Comparison of ENCODE assay signal across 32 cellular contexts in genomic region chr11:25252854-25253253, GRCh38.
DNase-seq lines count a peak whose midpoint lies in the region; ATAC-seq and TF ChIP-seq lines count a peak whose summit lies in the region.
"Had no signal": no experiment of that assay in that cellular context is flagged by ENCODE, and none has a peak within 500 bp of the region (broad histone marks: within the 10 kb centered on the region; RNA-seq: fewer than 3 reads in every experiment).

No MANE protein-coding gene starts in this region.

- H3K79me2 ChIP-seq in PC-3 (ENCODE audit: low read length) = no peaks in the 10 kb centered on the region

- H3K9me3 ChIP-seq in PC-3 (ENCODE audit: low read length) = no peaks in the 10 kb centered on the region
- H3K9me3 ChIP-seq: A549; BE2C; BLaER1; BLaER1 treated with 17β-estradiol and CSF1 and Interleukin-3, amounts not matched to agents 10 nM and 100 nM; Caco-2 had no signal

- POLR2A ChIA-PET in PC-3 (lab: Charles Lee; ENCODE audit: unreplicated experiment) = no interaction called here

- no TSS peak for BruUV-seq in PC-3 (replicated peaks; lab: Mats Ljungman, UMichigan)

- no peaks in the 10 kb centered on the region for H4K20me1 ChIP-seq in PC-3 (ENCODE audit: low read length)
- H4K20me1 ChIP-seq: BLaER1; BLaER1 treated with 17β-estradiol and CSF1 and Interleukin-3, amounts not matched to agents 10 nM and 100 nM had no signal

- H3K4me3 ChIP-seq in LNCaP clone FGC (ENCODE audit: low read depth, low read length) = no peak overlapping the region
- H3K4me3 ChIP-seq in PC-3 (ENCODE audit: low read length) = no peak overlapping the region
- H3K4me3 ChIP-seq: A549; BLaER1; BLaER1 treated with 17β-estradiol and CSF1 and Interleukin-3, amounts not matched to agents 10 nM and 100 nM had no signal

- CTCF ChIA-PET in PC-3 (lab: Charles Lee) = no interaction called here

- TF ChIP-seq CTCF in 22Rv1 (IDR thresholded peaks at IDR 0.05) = no peak
- TF ChIP-seq CTCF in LNCaP clone FGC (IDR thresholded peaks at IDR 0.05; ENCODE audit: control insufficient read depth, extremely low read depth, insufficient read depth) = no peak
- no peak for TF ChIP-seq CTCF in PC-3 (conservative IDR thresholded peaks at IDR 0.05; ENCODE audit: low read depth, low read length)
- no peak for TF ChIP-seq CTCF in VCaP (conservative IDR thresholded peaks at IDR 0.05)

- H3K27me3 ChIP-seq in PC-3 (ENCODE audit: low read length) = no peaks in the 10 kb centered on the region
- H3K27me3 ChIP-seq: BE2C; BLaER1; BLaER1 treated with 17β-estradiol and CSF1 and Interleukin-3, amounts not matched to agents 10 nM and 100 nM had no signal

- no peaks in the 10 kb centered on the region for H3K9me2 ChIP-seq in PC-3 (replicated peaks; ENCODE audit: low read length)

- peaks cover 1% of the 10 kb centered on the region; the same call in 1 of the 2 replicates for H3K4me1 ChIP-seq in PC-3 (ENCODE audit: insufficient read depth, low read length)
- H3K4me1 ChIP-seq: A549; BE2C; BLaER1; BLaER1 treated with 17β-estradiol and CSF1 and Interleukin-3, amounts not matched to agents 10 nM and 100 nM; Caco-2 had no signal

- H3K27ac ChIP-seq in 22Rv1 (peak overlapping the region; percentile 73), PC-3 (ENCODE audit: low read length) (no peak overlapping the region), VCaP (peak overlapping the region; percentile 29)
- H3K27ac ChIP-seq: A549; BLaER1; BLaER1 treated with 17β-estradiol and CSF1 and Interleukin-3, amounts not matched to agents 10 nM and 100 nM; C4-2B had no signal

- no peak overlapping the region for H3K9ac ChIP-seq in PC-3 (ENCODE audit: low read length)
- H3K9ac ChIP-seq: BLaER1; BLaER1 treated with 17β-estradiol and CSF1 and Interleukin-3, amounts not matched to agents 10 nM and 100 nM had no signal

- peak; percentile 92 for DNase-seq in LNCaP clone FGC (ENCODE audit: low read depth)
- no peak for DNase-seq in PC-3
- DNase-seq in NCI-H1930 (lab: John Stamatoyannopoulos, UW) = no peak
- DNase-seq in cortex of kidney (lab: John Stamatoyannopoulos, UW) = no peak
- no peak for DNase-seq in SW 1271 (lab: John Stamatoyannopoulos, UW)
- DNase-seq: 8988T; ACHN; AML-193; BE2C; C1 segment of cervical spinal cord; Caco-2; Calu3; CD4-positive, alpha-beta memory T cell; CD4-positive, alpha-beta T cell; CD4-positive, CD25-positive, alpha-beta regulatory T cell; CD8-positive, alpha-beta memory T cell; CD8-positive, alpha-beta T cell; COR-L47; DMS 273 treated with DMSO at 0.1 percent for 48 hours; DMS153; DMS53; DMS79; DMS79 treated with DMSO at 0.1 percent for 48 hours; DND-41; EL had no signal

- no peak overlapping the region for H3K4me2 ChIP-seq in PC-3 (ENCODE audit: low read length)
- H3K4me2 ChIP-seq: A549; BLaER1; BLaER1 treated with 17β-estradiol and CSF1 and Interleukin-3, amounts not matched to agents 10 nM and 100 nM had no signal

- no peaks in the 10 kb centered on the region for H3F3A ChIP-seq in PC-3 (ENCODE audit: low read length, unreplicated experiment)

- no peaks in the 10 kb centered on the region for H3K36me3 ChIP-seq in PC-3 (ENCODE audit: low read depth, low read length)
- H3K36me3 ChIP-seq: BE2C; BLaER1; BLaER1 treated with 17β-estradiol and CSF1 and Interleukin-3, amounts not matched to agents 10 nM and 100 nM had no signal

- H2AFZ ChIP-seq in PC-3 (ENCODE audit: low read length) = no peak overlapping the region

- ATAC-seq in PC-3 = peak; percentile 50
- ATAC-seq in GM21447 (IDR thresholded peaks at IDR 0.05; ENCODE audit: unreplicated experiment) = no peak
- ATAC-seq: A549; CD8-positive, alpha-beta T cell had no signal

- intact Hi-C loops in PC-3 (cut with micrococcal nuclease) = no loop called here
